In genomic region chr12:130179621-130180020, GRCh38 we compare ENCODE assay signal across 29 cellular contexts. TPM values are rescaled to one million over a fixed set of nuclear protein-coding genes. Genes with fewer than 3 reads are reported as not detected.
"Had no signal": no experiment of that assay in that cellular context is flagged by ENCODE, and none has a peak within 500 bp of the region (broad histone marks: within the 10 kb centered on the region; RNA-seq: fewer than 3 reads in every experiment).

No MANE protein-coding gene starts in this region.

- H3K27ac ChIP-seq: ascending aorta, breast epithelium, cardiac muscle cell, coronary artery, dorsolateral prefrontal cortex, esophagus muscularis mucosa, foreskin keratinocyte, gastroesophageal sphincter had no signal

- H3K4me3 ChIP-seq: ascending aorta, breast epithelium, cardiac muscle cell, coronary artery, dorsolateral prefrontal cortex, esophagus muscularis mucosa, gastroesophageal sphincter had no signal

- DNase-seq: activated CD4-positive, alpha-beta memory T cell treated with anti-CD3 and anti-CD28 coated beads for 36 hours; activated CD4-positive, alpha-beta T cell treated with anti-CD3 and anti-CD28 coated beads for 36 hours; activated CD4-positive, alpha-beta T cell treated with anti-CD3 and anti-CD28 coated beads, Interleukin-2, amount 10 ng/mL, durations not matched to agents 24 days and 14 days; activated CD4-positive, CD25-positive, alpha-beta regulatory T cell; activated CD4-positive, CD25-positive, alpha-beta regulatory T cell treated with anti-CD3 and anti-CD28 coated beads, Interleukin-2, amount 50 U/mL, for 72 hours; activated CD8-positive, alpha-beta memory T cell treated with anti-CD3 and anti-CD28 coated beads, Interleukin-2, amount 10 ng/mL, durations not matched to agents 7 days and 5 days; activated CD8-positive, alpha-beta memory T cell treated with anti-CD3 and anti-CD28 coated beads, Interleukin-2, amount 50 U/mL, for 4 hours; activated CD8-positive, alpha-beta T cell treated with anti-CD3 and anti-CD28 coated beads, Interleukin-2, amount 10 ng/mL, durations not matched to agents 7 days and 5 days; activated gamma-delta T cell; activated naive CD4-positive, alpha-beta T cell; activated naive CD4-positive, alpha-beta T cell treated with anti-CD3 and anti-CD28 coated beads, Interleukin-2, amount 10 ng/mL, durations not matched to agents 7 days and 5 days; activated naive CD8-positive, alpha-beta T cell treated with anti-CD3 and anti-CD28 coated beads, Interleukin-2, amount 10 ng/mL, durations not matched to agents 7 days and 5 days; activated T-cell treated with anti-CD3 and anti-CD28 coated beads, Interleukin-2, amount 50 U/mL, for 1 hour; activated T-cell treated with anti-CD3 and anti-CD28 coated beads, Interleukin-2, amount 50 U/mL, for 72 hours; dorsolateral prefrontal cortex; effector memory CD4-positive, alpha-beta T cell; endodermal cell; foreskin keratinocyte; T-helper 2 cell had no signal

- H3K9me3 ChIP-seq: ascending aorta had no signal

- H3K27me3 ChIP-seq: ascending aorta, breast epithelium, foreskin keratinocyte had no signal

- H3K36me3 ChIP-seq: ascending aorta, breast epithelium, cardiac muscle cell, esophagus muscularis mucosa, gastroesophageal sphincter had no signal

- ATAC-seq: activated CD4-positive, alpha-beta T cell treated with anti-CD3 and anti-CD28 coated beads for 36 hours; activated CD8-positive, alpha-beta memory T cell treated with anti-CD3 and anti-CD28 coated beads, Interleukin-2, amount 10 ng/mL, durations not matched to agents 7 days and 5 days; activated CD8-positive, alpha-beta T cell treated with anti-CD3 and anti-CD28 coated beads, Interleukin-2, amount 10 ng/mL, durations not matched to agents 7 days and 5 days; activated naive CD4-positive, alpha-beta T cell treated with anti-CD3 and anti-CD28 coated beads, Interleukin-2, amount 50 U/mL, for 72 hours; activated T-cell treated with anti-CD3 and anti-CD28 coated beads, Interleukin-2, amount 50 U/mL, for 72 hours; foreskin keratinocyte; gastroesophageal sphincter had no signal

- H3K4me1 ChIP-seq: ascending aorta, breast epithelium, esophagus muscularis mucosa, foreskin keratinocyte, gastroesophageal sphincter had no signal

RNA-seq across cellular contexts. Expression of gene FZD10, which starts 17.4 kb away (rescaled TPM):
- total RNA-seq: activated CD4-positive, alpha-beta memory T cell treated with anti-CD3 and anti-CD28 coated beads for 36 hours; activated CD4-positive, alpha-beta T cell treated with anti-CD3 and anti-CD28 coated beads for 36 hours; activated CD4-positive, alpha-beta T cell treated with anti-CD3 and anti-CD28 coated beads, Interleukin-2, amount 10 ng/mL, durations not matched to agents 24 days and 14 days; activated CD8-positive, alpha-beta memory T cell treated with anti-CD3 and anti-CD28 coated beads for 36 hours; activated CD8-positive, alpha-beta memory T cell treated with anti-CD3 and anti-CD28 coated beads, Interleukin-2, amount 10 ng/mL, durations not matched to agents 7 days and 5 days; activated CD8-positive, alpha-beta T cell treated with anti-CD3 and anti-CD28 coated beads, Interleukin-2, amount 10 ng/mL, durations not matched to agents 7 days and 5 days; activated naive CD4-positive, alpha-beta T cell treated with anti-CD3 and anti-CD28 coated beads, Interleukin-2, amount 50 U/mL, for 72 hours; activated naive CD8-positive, alpha-beta T cell treated with anti-CD3 and anti-CD28 coated beads, Interleukin-2, amount 10 ng/mL, durations not matched to agents 7 days and 5 days; activated T-cell treated with anti-CD3 and anti-CD28 coated beads, Interleukin-2, amount 50 U/mL, for 72 hours; glomerular endothelial cell; T-helper 1 cell treated with Interleukin-12 subunit alpha and Interleukin-12 subunit beta and Interleukin-4 antibody, amounts not matched to agents 30 ng/mL and 1 ng/mL, for 36 hours had no signal
- polyA plus RNA-seq: cardiac muscle cell had no signal
